Comparison of ENCODE assay signal across 18 cellular contexts in the genomic region with DNA sequence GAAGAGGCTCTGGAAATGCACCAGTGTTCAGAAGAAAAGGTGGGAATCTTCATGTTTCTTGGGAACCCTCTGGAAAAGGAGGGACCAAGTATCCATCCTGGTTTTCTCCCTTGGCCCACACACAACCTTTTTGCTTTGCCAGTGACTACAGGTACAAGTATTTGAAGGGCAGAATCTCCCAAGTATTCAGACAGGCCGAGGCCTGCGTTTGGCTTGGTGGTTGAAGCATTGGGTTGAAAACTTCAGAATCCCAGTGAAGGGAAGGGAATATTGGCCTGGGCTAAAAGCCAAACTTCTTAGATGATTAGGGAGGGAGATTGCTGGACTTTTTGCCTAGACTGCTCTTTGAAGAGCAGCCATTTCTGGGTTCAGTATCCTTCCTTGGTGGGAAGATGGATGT.
DNase-seq lines count a peak whose midpoint lies in the region; ATAC-seq, FAIRE-seq and TF ChIP-seq lines count a peak whose summit lies in the region.
"Had no signal": no experiment of that assay in that cellular context is flagged by ENCODE, and none has a peak within 500 bp of the region (broad histone marks: within the 10 kb centered on the region; RNA-seq: fewer than 3 reads in every experiment).

No MANE protein-coding gene starts in this region.

- no peak overlapping the region for H3K4me3 ChIP-seq in bronchial epithelial cell (ENCODE audit: low read depth, low read length)
- H3K4me3 ChIP-seq: A549 had no signal

- intact Hi-C loops in natural killer cell (cut with micrococcal nuclease): no loop called here

- no peaks in the 10 kb centered on the region for H3K27me3 Mint-ChIP-seq in natural killer cell (ENCODE audit: low read depth in 2 of 2)
- no peaks in the 10 kb centered on the region for H3K27me3 Mint-ChIP-seq in natural killer cell treated with Interleukin-12 subunit alpha and Interleukin-12 subunit beta and Interleukin-15 and Interleukin-18, amount 100 ng/mL, for 72 hours

- no peak for FAIRE-seq in bronchial epithelial cell (lab: Jason Lieb, UNC)
- FAIRE-seq: A549, GM19239 had no signal

- no peak for DNase-seq in natural killer cell
- DNase-seq in natural killer cell treated with Interleukin-12 subunit alpha and Interleukin-12 subunit beta and Interleukin-15 and Interleukin-18, amount 100 ng/mL, for 72 hours (ENCODE audit: low spot score): no peak
- peak; percentile 92 for DNase-seq in bronchial epithelial cell (ENCODE audit: low read depth)
- peak; percentile 20 for DNase-seq in mesenteric fat pad (ENCODE audit: low spot score)
- DNase-seq in NK-92 (lab: John Stamatoyannopoulos, UW; ENCODE audit: unreplicated experiment): no peak
- DNase-seq in DMS153 (lab: John Stamatoyannopoulos, UW): no peak
- no peak for DNase-seq in HPDE6-E6E7 (ENCODE audit: extremely low spot score)
- no peak for DNase-seq in Ammon's horn (ENCODE audit: low spot score)
- DNase-seq: BE2C, DMS79, Karpas-422, NCI-H1694 treated with DMSO at 0.1 percent for 48 hours, NCI-H2081 treated with DMSO at 0.1 percent for 48 hours, NCI-H2171 treated with DMSO at 0.1 percent for 48 hours, NCI-H526, SHP77 treated with DMSO at 0.1 percent for 48 hours had no signal

- H3K27ac Mint-ChIP-seq in natural killer cell: peak overlapping the region; percentile 29 to 62
- no peak overlapping the region for H3K27ac Mint-ChIP-seq in natural killer cell treated with Interleukin-12 subunit alpha and Interleukin-12 subunit beta and Interleukin-15 and Interleukin-18, amount 100 ng/mL, for 72 hours

- no peaks in the 10 kb centered on the region for H3K36me3 Mint-ChIP-seq in natural killer cell
- H3K36me3 Mint-ChIP-seq in natural killer cell treated with Interleukin-12 subunit alpha and Interleukin-12 subunit beta and Interleukin-15 and Interleukin-18, amount 100 ng/mL, for 72 hours: no peaks in the 10 kb centered on the region

- H3K4me3 Mint-ChIP-seq in natural killer cell: no peak overlapping the region
- H3K4me3 Mint-ChIP-seq in natural killer cell treated with Interleukin-12 subunit alpha and Interleukin-12 subunit beta and Interleukin-15 and Interleukin-18, amount 100 ng/mL, for 72 hours: no peak overlapping the region

- peaks cover 19% of the 10 kb centered on the region for H3K36me3 ChIP-seq in bronchial epithelial cell (ENCODE audit: control insufficient read depth, insufficient read depth, low read length)

- ATAC-seq in natural killer cell: no peak
- ATAC-seq in natural killer cell treated with Interleukin-12 subunit alpha and Interleukin-12 subunit beta and Interleukin-15 and Interleukin-18, amount 100 ng/mL, for 72 hours: no peak
- ATAC-seq: A549 had no signal

- peaks cover 4 to 7% of the 10 kb centered on the region in 2 donors for H3K4me1 Mint-ChIP-seq in natural killer cell
- peaks cover 0 to 3% of the 10 kb centered on the region in 2 donors for H3K4me1 Mint-ChIP-seq in natural killer cell treated with Interleukin-12 subunit alpha and Interleukin-12 subunit beta and Interleukin-15 and Interleukin-18, amount 100 ng/mL, for 72 hours (ENCODE audit: low read depth in 2 of 2)

- H3K9me3 Mint-ChIP-seq in natural killer cell: no peaks in the 10 kb centered on the region
- no peaks in the 10 kb centered on the region for H3K9me3 Mint-ChIP-seq in natural killer cell treated with Interleukin-12 subunit alpha and Interleukin-12 subunit beta and Interleukin-15 and Interleukin-18, amount 100 ng/mL, for 72 hours

- no peaks in the 10 kb centered on the region for H3K27me3 ChIP-seq in bronchial epithelial cell (ENCODE audit: control insufficient read depth, insufficient read depth, low read length)
- H3K27me3 ChIP-seq: BE2C had no signal

- TF ChIP-seq CTCF in natural killer cell (IDR thresholded peaks at IDR 0.05): no peak
- TF ChIP-seq CTCF in bronchial epithelial cell (IDR thresholded peaks at IDR 0.05; ENCODE audit: insufficient read depth, low read length, severe bottlenecking): no peak

Comparison
In these comparisons a context has a peak if more than half of its experiments do, and no peak if none do; other contexts are left out.
1. H3K27ac Mint-ChIP-seq: peak in natural killer cell (2 of 2); none in natural killer cell treated with Interleukin-12 subunit alpha and Interleukin-12 subunit beta and Interleukin-15 and Interleukin-18, amount 100 ng/mL, for 72 hours (0 of 2).
2. DNase-seq: peak in bronchial epithelial cell (single experiment) and mesenteric fat pad (single experiment); none in natural killer cell (single experiment), natural killer cell treated with Interleukin-12 subunit alpha and Interleukin-12 subunit beta and Interleukin-15 and Interleukin-18, amount 100 ng/mL, for 72 hours (single experiment), NK-92 (single experiment), DMS153 (single experiment), HPDE6-E6E7 (single experiment) and Ammon's horn (single experiment).